8 cellular contexts compared by ENCODE assay signal in genomic region chr2:37982147-37982582, GRCh38. TPM values are rescaled to one million over a fixed set of nuclear protein-coding genes. Genes with fewer than 3 reads are reported as not detected.
DNase-seq lines count a peak whose midpoint lies in the region; ATAC-seq, FAIRE-seq and TF ChIP-seq lines count a peak whose summit lies in the region.

No MANE protein-coding gene starts in this region.

- intact Hi-C loops in heart left ventricle (cut with DNase I), result loop anchor here (1.0 to 10.0 kb wide), 9 partner anchors 83 to 295 kb away; partner anchors contain the start of gene CYP1B1 (in 2 of the 10)
- intact Hi-C loops in prostate gland (cut with DNase I), result loop anchor here (2.0 to 5.0 kb wide), 2 partner anchors 95 to 293 kb away; partner anchors contain the start of gene CYP1B1
- intact Hi-C loops in vagina (cut with DNase I), result loop anchor here (2.0 to 10.0 kb wide), 2 partner anchors 93 to 293 kb away; partner anchors contain the start of gene CYP1B1

- H3K4me1 Mint-ChIP-seq in activated naive CD4-positive, alpha-beta T cell treated with anti-CD3 and anti-CD28 coated beads, Interleukin-2, amount 10 ng/mL, durations not matched to agents 7 days and 5 days, result no peaks in the 10 kb centered on the region

- WGBS in heart left ventricle, 4 donors, result 3 to 7% (median 3%) methylated on average over 3 of the region's 3 CpGs
- 13% methylated on average over 3 of the region's 3 CpGs for WGBS in prostate gland

- H3K27me3 ChIP-seq in heart left ventricle (no peaks in the 10 kb centered on the region), prostate gland (replicated peaks; ENCODE audit: insufficient read depth) (no peaks in the 10 kb centered on the region), vagina (no peaks in the 10 kb centered on the region)

- H3K9me3 Mint-ChIP-seq in activated naive CD4-positive, alpha-beta T cell treated with anti-CD3 and anti-CD28 coated beads, Interleukin-2, amount 10 ng/mL, durations not matched to agents 7 days and 5 days, result no peaks in the 10 kb centered on the region

- H3K4me1 ChIP-seq in heart left ventricle, result peaks cover 0 to 8% (median 0%) of the 10 kb centered on the region in 12 donors
- H3K4me1 ChIP-seq in prostate gland (replicated peaks), result no peaks in the 10 kb centered on the region
- no peaks in the 10 kb centered on the region for H3K4me1 ChIP-seq in vagina

- peak; percentile 80 to 91 (median 84) for TF ChIP-seq CTCF in heart left ventricle (IDR thresholded peaks at IDR 0.05)
- peak; percentile 78 to 90 (median 82) for TF ChIP-seq CTCF in prostate gland (IDR thresholded peaks at IDR 0.05)
- TF ChIP-seq CTCF in vagina (IDR thresholded peaks at IDR 0.05), result peak; percentile 75 to 83 (median 78)

- H3K27ac ChIP-seq in heart left ventricle (no peak overlapping the region), prostate gland (no peak overlapping the region), vagina (no peak overlapping the region)

- ATAC-seq in heart left ventricle (peak in 2 of 4 donors; percentile 42 to 61), GM19395 (IDR thresholded peaks at IDR 0.05; ENCODE audit: unreplicated experiment) (no peak)

- no peaks in the 10 kb centered on the region for H3K36me3 Mint-ChIP-seq in activated naive CD4-positive, alpha-beta T cell treated with anti-CD3 and anti-CD28 coated beads, Interleukin-2, amount 10 ng/mL, durations not matched to agents 7 days and 5 days

- H3K36me3 ChIP-seq in heart left ventricle (no peaks in the 10 kb centered on the region), prostate gland (no peaks in the 10 kb centered on the region), vagina (no peaks in the 10 kb centered on the region)

- H3K27me3 Mint-ChIP-seq in activated naive CD4-positive, alpha-beta T cell treated with anti-CD3 and anti-CD28 coated beads, Interleukin-2, amount 10 ng/mL, durations not matched to agents 7 days and 5 days, result no peaks in the 10 kb centered on the region

- peak overlapping the region in 9 of 12 donors; percentile 21 to 48 (median 32) for H3K4me3 ChIP-seq in heart left ventricle
- no peak overlapping the region for H3K4me3 ChIP-seq in prostate gland
- no peak overlapping the region for H3K4me3 ChIP-seq in vagina

- FAIRE-seq in HTR-8/SVneo (lab: Jason Lieb, UNC), result no peak

- in situ Hi-C loops in Caki2 (cut with HindIII; ENCODE audit: low pct_unique_long_range_greater_than_20kb, low sequenced_read_pairs), result no loop called here

- TF ChIP-seq POLR2A in heart left ventricle (IDR thresholded peaks at IDR 0.05) (no peak), prostate gland (IDR thresholded peaks at IDR 0.05) (no peak), vagina (IDR thresholded peaks at IDR 0.05) (no peak)

- peak; percentile 60 for DNase-seq in Caki2 (ENCODE audit: low read depth)
- DNase-seq in HTR-8/SVneo (ENCODE audit: insufficient read length, low spot score), result peak; percentile 28
- peak; percentile 50 for DNase-seq in RPMI8226
- peak; percentile 66 for DNase-seq in activated naive CD4-positive, alpha-beta T cell treated with anti-CD3 and anti-CD28 coated beads, Interleukin-2, amount 10 ng/mL, durations not matched to agents 7 days and 5 days
- peak in 4 of 5 donors; percentile 65 to 78 (median 70) for DNase-seq in heart left ventricle
- DNase-seq in prostate gland (ENCODE audit: low spot score), result peak; percentile 60
- DNase-seq in vagina (ENCODE audit: extremely low spot score in 2 of 2), result no peak

- no peak overlapping the region for H3K27ac Mint-ChIP-seq in activated naive CD4-positive, alpha-beta T cell treated with anti-CD3 and anti-CD28 coated beads, Interleukin-2, amount 10 ng/mL, durations not matched to agents 7 days and 5 days

- CTCF ChIA-PET in activated naive CD4-positive, alpha-beta T cell treated with anti-CD3 and anti-CD28 coated beads, Interleukin-2, amount 10 ng/mL, durations not matched to agents 7 days and 5 days (lab: Charles Lee), result interaction anchor here (0.6 to 1.1 kb wide), 4 partner anchors 9 to 586 kb away, joined by 3 to 7 read pairs (median 3); no protein-coding TSS in a partner anchor

- no peaks in the 10 kb centered on the region for H3K9me3 ChIP-seq in heart left ventricle
- H3K9me3 ChIP-seq in prostate gland, result no peaks in the 10 kb centered on the region
- H3K9me3 ChIP-seq in vagina, result no peaks in the 10 kb centered on the region

- H3K4me3 Mint-ChIP-seq in activated naive CD4-positive, alpha-beta T cell treated with anti-CD3 and anti-CD28 coated beads, Interleukin-2, amount 10 ng/mL, durations not matched to agents 7 days and 5 days, result no peak overlapping the region

RNA-seq across cellular contexts. Expression of gene RMDN2, which starts 57.1 kb away (rescaled TPM):
- 1.9 and 4.8 TPM in 2 replicates for total RNA-seq in Caki2 (2014; rRNA removed; shearing (Covaris generic); ENCODE audit: low replicate concordance)
- total RNA-seq in heart left ventricle, result 1 to 10 TPM; 3.4 to 7.2 (median 5.8) TPM
- 1 to 10 TPM; 2.7 to 4.0 TPM for polyA plus RNA-seq in heart left ventricle
- total RNA-seq in prostate gland, result 1 to 10 TPM; 9.0 to 9.2 TPM
- total RNA-seq in vagina, result 5.9 TPM

Comparison
In these comparisons a context has a peak if more than half of its experiments do, and no peak if none do; other contexts are left out.
1. DNase-seq: peak in Caki2 (single experiment), HTR-8/SVneo (single experiment), RPMI8226 (single experiment), activated naive CD4-positive, alpha-beta T cell treated with anti-CD3 and anti-CD28 coated beads, Interleukin-2, amount 10 ng/mL, durations not matched to agents 7 days and 5 days (single experiment), heart left ventricle (4 of 5) and prostate gland (single experiment); none in vagina (0 of 2).
2. H3K4me3 ChIP-seq: peak in heart left ventricle (9 of 12); none in prostate gland (0 of 2) and vagina (0 of 2).
3. Peak in every context shown above with its lines, with median percentiles within 50 percentile points of each other: CTCF ChIP-seq.